In the genomic region with DNA sequence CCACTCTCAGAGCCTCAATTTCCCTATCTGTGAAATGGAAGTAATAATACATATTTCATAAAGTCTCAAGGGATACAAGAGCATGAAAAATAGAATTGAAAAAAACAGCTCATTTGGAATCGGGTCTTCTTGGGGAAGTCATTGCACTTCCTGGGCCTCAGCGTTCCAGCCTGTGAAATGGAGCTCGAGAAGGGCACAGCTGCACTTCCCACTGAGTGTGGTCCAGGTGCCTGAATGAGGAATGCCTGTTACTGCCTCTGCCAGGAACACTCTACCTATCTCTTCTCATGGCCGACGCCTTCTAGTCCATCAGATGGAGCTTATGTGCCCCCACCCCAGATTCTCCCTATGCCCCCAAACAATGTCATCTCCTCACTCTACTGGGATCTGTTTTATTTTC, we compare ENCODE assay signal across 10 cellular contexts. TPM values are rescaled to one million over a fixed set of nuclear protein-coding genes. Genes with fewer than 3 reads are reported as not detected.
DNase-seq lines count a peak whose midpoint lies in the region; ATAC-seq, FAIRE-seq and TF ChIP-seq lines count a peak whose summit lies in the region.
"Had no signal": no experiment of that assay in that cellular context is flagged by ENCODE, and none has a peak within 500 bp of the region (broad histone marks: within the 10 kb centered on the region; RNA-seq: fewer than 3 reads in every experiment).

No MANE protein-coding gene starts in this region.

- no peaks in the 10 kb centered on the region for H3K9me3 ChIP-seq in BE2C
- no peaks in the 10 kb centered on the region for H3K9me3 ChIP-seq in K562 (replicated peaks; ENCODE audit: control insufficient read depth, insufficient read depth, low read depth, low read length)
- H3K9me3 ChIP-seq in neural progenitor cell (ENCODE audit: low read depth) = no peaks in the 10 kb centered on the region

- TF ChIP-seq POLR2A in K562 (conservative IDR thresholded peaks at IDR 0.05) = no peak

- CTCF ChIA-PET in K562 (lab: Yijun Ruan, JAX; ENCODE audit: low intra/inter-chr PET ratio) = no interaction called here

- H4K20me1 ChIP-seq in K562 (replicated peaks; ENCODE audit: control insufficient read depth, insufficient read depth, low read length) = peaks cover 5% of the 10 kb centered on the region; the same call in 1 of the 2 replicates
- peaks cover 33% of the 10 kb centered on the region for H4K20me1 ChIP-seq in neural progenitor cell (ENCODE audit: low read depth)

- peaks cover 28% of the 10 kb centered on the region for H3F3A ChIP-seq in neural progenitor cell (ENCODE audit: low read depth)

- no peak overlapping the region for H3K9ac ChIP-seq in K562 (ENCODE audit: insufficient read depth in 1 of 2, low read depth in 2 of 2, low read length in 2 of 2)
- H3K9ac ChIP-seq in neural progenitor cell = no peak overlapping the region

- H3K4me2 ChIP-seq in K562 (ENCODE audit: insufficient read depth, low read length) (no peak overlapping the region), neural progenitor cell (peak overlapping the region; percentile 97)

- H3K4me1 Mint-ChIP-seq in HFFc6 (ENCODE audit: low read depth) = peaks cover 20% of the 10 kb centered on the region
- peaks cover 25% of the 10 kb centered on the region for H3K4me1 Mint-ChIP-seq in neural progenitor cell

- BruUV-seq in K562 (replicated peaks; lab: Mats Ljungman, UMichigan) = no TSS peak

- POLR2A ChIA-PET in K562 (lab: Yijun Ruan, JAX) = interaction anchor here (0.9 to 1.3 kb wide), 3 partner anchors 12 to 39 kb away, joined by 3 to 4 read pairs (median 3); no protein-coding TSS in a partner anchor

- no peaks in the 10 kb centered on the region for H3K9me1 ChIP-seq in K562 (ENCODE audit: control insufficient read depth, insufficient read depth, low read length)

- no peak for ATAC-seq in K562
- no peak for ATAC-seq in GM19395 (IDR thresholded peaks at IDR 0.05; ENCODE audit: unreplicated experiment)
- no peak for ATAC-seq in GM21381 (IDR thresholded peaks at IDR 0.05; ENCODE audit: unreplicated experiment)

- H3K4me3 Mint-ChIP-seq in HFFc6 (peak overlapping the region; percentile 75), neural progenitor cell (peak overlapping the region; percentile 81)

- H3K27me3 Mint-ChIP-seq in HFFc6 (ENCODE audit: insufficient read depth) (peaks cover 7% of the 10 kb centered on the region; the same call in 1 of the 2 replicates), neural progenitor cell (ENCODE audit: insufficient read depth, low read depth) (peaks cover 18% of the 10 kb centered on the region)

- no peak for DNase-seq in BE2C
- no peak for DNase-seq in HFFc6
- DNase-seq in K562 (ENCODE audit: extremely low read depth in 1 of 4, low spot score in 3 of 4) = no peak
- no peak for DNase-seq in neural progenitor cell (ENCODE audit: low spot score)
- no peak for DNase-seq in GDM1 (lab: John Stamatoyannopoulos, UW)
- no peak for DNase-seq in OCI-M1 (lab: John Stamatoyannopoulos, UW)

- no peak overlapping the region for H2AFZ ChIP-seq in K562 (ENCODE audit: low read depth, low read length)
- H2AFZ ChIP-seq in neural progenitor cell (replicated peaks) = no peak overlapping the region

- 35% methylated on average over 5 of the region's 5 CpGs for WGBS in K562 (ENCODE audit: insufficient coverage, low coverage, missing lambda C conversion rate)

- H3K4me3 ChIP-seq in BE2C (ENCODE audit: low read depth, low read length) (peak overlapping the region; percentile 63), K562 (no peak overlapping the region), neural progenitor cell (peak overlapping the region; percentile 92)

- H3K27ac Mint-ChIP-seq in HFFc6 = peak overlapping the region; percentile 49; the same call in 1 of the 2 replicates
- H3K27ac Mint-ChIP-seq in neural progenitor cell = no peak overlapping the region
- H3K27ac Mint-ChIP-seq: dendritic cell treated with granulocyte-macrophage colony-stimulating factor and Interleukin-4, amounts not matched to agents 40 ng/mL and 50 ng/mL, for 4 days had no signal

- H3K36me3 ChIP-seq in BE2C (no peaks in the 10 kb centered on the region), K562 (ENCODE audit: control insufficient read depth, insufficient read depth, low read length) (no peaks in the 10 kb centered on the region), neural progenitor cell (no peaks in the 10 kb centered on the region)

- in situ Hi-C loops in K562 (cut with MboI) = no loop called here

- H3K27ac ChIP-seq in K562 (ENCODE audit: extremely low read depth, low read depth, low read length) (no peak overlapping the region), neural progenitor cell (no peak overlapping the region)

- no peak for TF ChIP-seq EP300 in K562 (IDR thresholded peaks at IDR 0.05; ENCODE audit: low read length)

- H3K27me3 ChIP-seq in BE2C (no peaks in the 10 kb centered on the region), K562 (ENCODE audit: control insufficient read depth in 2 of 2, insufficient read depth in 2 of 2, low read length in 2 of 2) (peaks cover 47 to 88% of the 10 kb centered on the region in 2 experiments), neural progenitor cell (peaks cover 33% of the 10 kb centered on the region)

- intact Hi-C loops in K562 (cut with micrococcal nuclease) = loop anchor here (10.0 kb wide), 1 partner anchor 55 kb away; no protein-coding TSS in a partner anchor

- H3K9me3 Mint-ChIP-seq in HFFc6 (no peaks in the 10 kb centered on the region), neural progenitor cell (no peaks in the 10 kb centered on the region)
- H3K9me3 Mint-ChIP-seq: dendritic cell treated with granulocyte-macrophage colony-stimulating factor and Interleukin-4, amounts not matched to agents 40 ng/mL and 50 ng/mL, for 4 days had no signal

- no peak for TF ChIP-seq RAD21 in K562 (CRISPR knock-in tag; conservative IDR thresholded peaks at IDR 0.05 in 1 of 2, IDR thresholded peaks at IDR 0.05 in 1 of 2)

- FAIRE-seq in K562 (lab: Jason Lieb, UNC) = no peak
- FAIRE-seq: RCC 7860 had no signal

- H3K4me1 ChIP-seq in BE2C = no peaks in the 10 kb centered on the region
- H3K4me1 ChIP-seq in K562 (replicated peaks in 1 of 2; ENCODE audit: control insufficient read depth in 2 of 2, insufficient read depth in 2 of 2, low read length in 2 of 2) = peaks cover 4 to 15% of the 10 kb centered on the region in 2 experiments; a peak in 3 of 5 replicates
- H3K4me1 ChIP-seq in neural progenitor cell = peaks cover 21% of the 10 kb centered on the region

- H3K36me3 Mint-ChIP-seq in HFFc6 (ENCODE audit: low read depth) (no peaks in the 10 kb centered on the region), neural progenitor cell (no peaks in the 10 kb centered on the region)

- TF ChIP-seq CTCF in BE2C (IDR thresholded peaks at IDR 0.05; ENCODE audit: low read depth, low read length) (no peak), HFFc6 (IDR thresholded peaks at IDR 0.05) (no peak), K562 (IDR thresholded peaks at IDR 0.05 in 2 of 3, conservative IDR thresholded peaks at IDR 0.05 in 1 of 3; ENCODE audit: insufficient read depth in 2 of 3, low read depth in 1 of 3, low read length in 3 of 3) (no peak), neural progenitor cell (IDR thresholded peaks at IDR 0.05) (no peak)

- H3K79me2 ChIP-seq in K562 (ENCODE audit: control insufficient read depth, insufficient read depth, low read length) (no peaks in the 10 kb centered on the region), neural progenitor cell (ENCODE audit: low read depth) (no peaks in the 10 kb centered on the region)

TF ChIP-seq in K562, 482 proteins besides CTCF, POLR2A, EP300 and RAD21:
- TF ChIP-seq RBM25 (IDR thresholded peaks at IDR 0.05; ENCODE audit: low read depth, low read length, severe bottlenecking) (peak; percentile 12), MAFG (tag; conservative IDR thresholded peaks at IDR 0.05) (no peak)

RNA-seq across cellular contexts. Expression of gene NEURL1B, which starts 0.9 kb away (rescaled TPM):
- polyA plus RNA-seq in BE2C (2012; ENCODE audit: insufficient read depth, insufficient read length, low read depth) = 2.4 TPM
- total RNA-seq in HFFc6 (2021; fragmentation: NEBNext Ultra II Directional; extraction: Animal tissue kit (Norgen Biotek cat#: 25700)) = 1 to 10 TPM; 2.0 to 8.6 (median 7.1) TPM
- total RNA-seq in K562 (2011; cell fraction: chromatin; rRNA removed; ENCODE audit: low replicate concordance) = not detected in 2 replicates
- total RNA-seq in K562 (2011; cell fraction: nucleolus; rRNA removed) = not detected in 2 replicates
- total RNA-seq in K562 (2011; cell fraction: nucleoplasm; rRNA removed) = not detected in 2 replicates
- total RNA-seq in K562 (2014; rRNA removed) (not detected in 2 replicates), K562 (2014; rRNA removed; fragmentation: Illumina TruSeq; extraction: Trizol) (not detected in 2 replicates), K562 (2015; rRNA removed; fragmentation: Illumina TruSeq; extraction: Trizol) (not detected in 2 replicates), K562 (2021) (0.04 TPM in 2 replicates), neural progenitor cell (ENCODE audit: low replicate concordance) (12.1 and 20.2 TPM in 2 replicates)
- polyA plus RNA-seq in K562 (2011; rRNA removed) (not detected in 2 replicates), K562 (2014; fragmentation: Illumina TruSeq; extraction: Trizol) (not detected in 2 replicates), K562 (2014; fragmentation: Nextera tagmentation; extraction: Ambion mirVana) (not detected), K562 (2014; rRNA removed) (not detected in 2 replicates)
- polyA plus RNA-seq in K562 (2011; cell fraction: cytosol; rRNA removed) = not detected in 2 replicates
- not detected in 2 replicates for polyA plus RNA-seq in K562 (2011; cell fraction: nucleus; rRNA removed)
- polyA plus RNA-seq in K562 (2012) = not detected in 2 replicates
- polyA minus RNA-seq in K562 (2011; rRNA and poly(A)+ RNA removed) = not detected in 2 replicates
- not detected in 2 replicates for polyA minus RNA-seq in K562 (2011; cell fraction: cytosol; rRNA and poly(A)+ RNA removed)
- polyA minus RNA-seq in K562 (2011; cell fraction: nucleus; rRNA and poly(A)+ RNA removed) = not detected in 2 replicates
